In the genomic region with DNA sequence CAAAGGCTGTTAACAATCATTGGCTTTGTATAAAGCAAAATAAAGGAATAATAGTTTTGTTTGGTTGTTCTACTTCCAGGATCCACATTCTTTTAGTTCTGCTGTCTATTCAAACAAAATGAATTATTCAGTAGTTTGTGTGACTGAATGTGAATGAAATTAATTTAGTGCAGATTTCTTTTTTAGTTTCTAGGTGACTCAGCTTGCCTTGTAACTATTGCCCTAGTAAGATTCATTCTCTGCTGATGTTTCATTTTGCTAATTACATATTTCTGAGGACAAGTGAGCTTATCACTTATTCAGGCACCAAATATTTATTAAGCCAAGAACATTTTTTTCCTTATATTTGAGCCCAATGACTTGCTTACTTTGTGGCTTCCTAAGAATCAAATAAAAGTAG, we compare ENCODE assay signal across 1 cellular context.
TF ChIP-seq lines count a peak whose summit lies in the region.

No MANE protein-coding gene starts in this region.

TF ChIP-seq in IMR-90, 13 proteins besides CTCF, POLR2A, EP300 and RAD21 (continued from another document):
- TF ChIP-seq, protein P1, sequence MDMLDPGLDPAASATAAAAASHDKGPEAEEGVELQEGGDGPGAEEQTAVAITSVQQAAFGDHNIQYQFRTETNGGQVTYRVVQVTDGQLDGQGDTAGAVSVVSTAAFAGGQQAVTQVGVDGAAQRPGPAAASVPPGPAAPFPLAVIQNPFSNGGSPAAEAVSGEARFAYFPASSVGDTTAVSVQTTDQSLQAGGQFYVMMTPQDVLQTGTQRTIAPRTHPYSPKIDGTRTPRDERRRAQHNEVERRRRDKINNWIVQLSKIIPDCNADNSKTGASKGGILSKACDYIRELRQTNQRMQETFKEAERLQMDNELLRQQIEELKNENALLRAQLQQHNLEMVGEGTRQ (IDR thresholded peaks at IDR 0.05; ENCODE audit: low read depth, low read length), result no peak
- TF ChIP-seq MXI1 (IDR thresholded peaks at IDR 0.05; ENCODE audit: borderline replicate concordance, low read depth, low read length) (no peak), FOS (IDR thresholded peaks at IDR 0.05; ENCODE audit: low read depth, low read length) (no peak), CEBPB (IDR thresholded peaks at IDR 0.05; ENCODE audit: low read depth, low read length) (no peak), BHLHE40 (IDR thresholded peaks at IDR 0.05; ENCODE audit: low read depth, low read length) (no peak), ELK1 (IDR thresholded peaks at IDR 0.05; ENCODE audit: borderline replicate concordance, low read depth, low read length) (no peak), NFE2L2 (IDR thresholded peaks at IDR 0.05; ENCODE audit: low read depth, low read length) (no peak), SMC3 (IDR thresholded peaks at IDR 0.05; ENCODE audit: low read depth, low read length) (no peak), CHD1 (IDR thresholded peaks at IDR 0.05; ENCODE audit: low read depth, low read length) (no peak), MAZ (IDR thresholded peaks at IDR 0.05; ENCODE audit: borderline replicate concordance, low read depth, low read length) (no peak), RCOR1 (IDR thresholded peaks at IDR 0.05; ENCODE audit: insufficient replicate concordance, low read length) (no peak), RFX5 (IDR thresholded peaks at IDR 0.05; ENCODE audit: low read depth, low read length) (no peak)
